25 cellular contexts compared by ENCODE assay signal in genomic region chr4:177374966-177375365, GRCh38.
"Had no signal": no experiment of that assay in that cellular context is flagged by ENCODE, and none has a peak within 500 bp of the region (broad histone marks: within the 10 kb centered on the region; RNA-seq: fewer than 3 reads in every experiment).

No MANE protein-coding gene starts in this region.

- H3K27me3 ChIP-seq: cardiac muscle cell, gastrocnemius medialis, hepatocyte, testis, uterus had no signal

- H3K36me3 ChIP-seq: cardiac muscle cell, gastrocnemius medialis, uterus had no signal

- H3K4me3 ChIP-seq: cardiac muscle cell, coronary artery, dorsolateral prefrontal cortex, gastrocnemius medialis, hepatocyte, testis, uterus had no signal

- H3K27ac ChIP-seq: cardiac muscle cell, coronary artery, dorsolateral prefrontal cortex, gastrocnemius medialis, hepatocyte, testis, uterus, VCaP had no signal

- ATAC-seq: activated naive CD4-positive, alpha-beta T cell treated with anti-CD3 and anti-CD28 coated beads, Interleukin-2, amount 50 U/mL, for 72 hours; activated T-cell treated with anti-CD3 and anti-CD28 coated beads, Interleukin-2, amount 50 U/mL, for 72 hours; gastrocnemius medialis; naive thymus-derived CD8-positive, alpha-beta T cell; right cardiac atrium; stimulated activated naive CD8-positive, alpha-beta T cell treated with anti-CD3 and anti-CD28 coated beads, Interleukin-15, Interleukin-2, amounts not matched to agents 100 U/mL and 50 U/mL, for 24 hours had no signal

- H3K4me2 ChIP-seq: hepatocyte had no signal

- H2AFZ ChIP-seq: hepatocyte had no signal

- H3K4me1 ChIP-seq: gastrocnemius medialis, testis, uterus had no signal

- DNase-seq: activated CD4-positive, alpha-beta T cell treated with anti-CD3 and anti-CD28 coated beads for 4 hours; activated CD4-positive, alpha-beta T cell treated with anti-CD3 and anti-CD28 coated beads, Interleukin-2, amount 50 U/mL, for 4 hours; activated naive CD4-positive, alpha-beta T cell; activated T-cell treated with anti-CD3 and anti-CD28 coated beads for 4 hours; activated T-cell treated with anti-CD3 and anti-CD28 coated beads, Interleukin-2, amount 50 U/mL, for 72 hours; anterior cingulate cortex; cerebellar nuclear complex; dorsolateral prefrontal cortex; effector memory CD4-positive, alpha-beta T cell; gastrocnemius medialis; glutamatergic neuron; islet precursor cell; midbrain; naive thymus-derived CD8-positive, alpha-beta T cell; right cardiac atrium; stimulated activated CD4-positive, alpha-beta T cell treated with anti-CD3 and anti-CD28 coated beads, Interleukin-2, amount 100 ng/mL, for 48 hours; stimulated activated naive CD8-positive, alpha-beta T cell treated with anti-CD3 and anti-CD28 coated beads, Interleukin-15, Interleukin-2, amounts not matched to agents 100 U/mL and 50 U/mL, for 24 hours; T-helper 9 cell; testis; uterus had no signal

- H3K9me3 ChIP-seq: gastrocnemius medialis, testis, uterus had no signal

- H3K79me2 ChIP-seq: hepatocyte had no signal
